15 cellular contexts compared by ENCODE assay signal in genomic region chr16:54921229-54921824, GRCh38. TPM values are rescaled to one million over a fixed set of nuclear protein-coding genes. Genes with fewer than 3 reads are reported as not detected.
DNase-seq lines count a peak whose midpoint lies in the region; ATAC-seq, FAIRE-seq and TF ChIP-seq lines count a peak whose summit lies in the region.
"Had no signal": no experiment of that assay in that cellular context is flagged by ENCODE, and none has a peak within 500 bp of the region (broad histone marks: within the 10 kb centered on the region; RNA-seq: fewer than 3 reads in every experiment).

No MANE protein-coding gene starts in this region.

- no peak overlapping the region for H3K4me2 ChIP-seq in neural cell (ENCODE audit: low read length)
- no peak overlapping the region for H3K4me2 ChIP-seq in GM23338

- no peak for TF ChIP-seq CTCF in neural cell (IDR thresholded peaks at IDR 0.05; ENCODE audit: poor library complexity, severe bottlenecking)
- TF ChIP-seq CTCF in GM23338 (conservative IDR thresholded peaks at IDR 0.05; ENCODE audit: low read depth in 2 of 2), result no peak

- no peak for FAIRE-seq in HTR-8/SVneo (lab: Jason Lieb, UNC)
- FAIRE-seq: D721Med had no signal

- H3K27ac Mint-ChIP-seq in GM23338, result no peak overlapping the region
- H3K27ac Mint-ChIP-seq: naive B cell, WTC11 had no signal

- H3K4me1 ChIP-seq in GM23338 (ENCODE audit: insufficient read depth), result no peaks in the 10 kb centered on the region
- H3K4me1 ChIP-seq: vagina had no signal

- H2AFZ ChIP-seq in neural cell (ENCODE audit: low read depth, low read length) (no peak overlapping the region), GM23338 (no peak overlapping the region)

- ATAC-seq in GM23338, result no peak
- ATAC-seq: stimulated activated naive CD8-positive, alpha-beta T cell treated with anti-CD3 and anti-CD28 coated beads, Interleukin-15, Interleukin-2, amounts not matched to agents 100 U/mL and 50 U/mL, for 24 hours; WTC11 had no signal

- H3K9me2 ChIP-seq in neural cell (ENCODE audit: insufficient read depth, low read length) (no peaks in the 10 kb centered on the region), GM23338 (ENCODE audit: insufficient read depth) (no peaks in the 10 kb centered on the region)

- H3K4me3 Mint-ChIP-seq in GM23338, result no peak overlapping the region
- H3K4me3 Mint-ChIP-seq: naive B cell, WTC11 had no signal

- peak; percentile 77 for TF ChIP-seq EP300 in neural cell (conservative IDR thresholded peaks at IDR 0.05; ENCODE audit: poor library complexity, severe bottlenecking)

- H3K36me3 Mint-ChIP-seq in GM23338 (ENCODE audit: low read depth), result no peaks in the 10 kb centered on the region
- H3K36me3 Mint-ChIP-seq: naive B cell, WTC11 had no signal

- no peaks in the 10 kb centered on the region for H3K4me1 Mint-ChIP-seq in GM23338
- H3K4me1 Mint-ChIP-seq: naive B cell, WTC11 had no signal

- no peaks in the 10 kb centered on the region for H3K9me3 ChIP-seq in neural cell (ENCODE audit: low read length)
- H3K9me3 ChIP-seq: vagina had no signal

- H3K36me3 ChIP-seq in neural cell (ENCODE audit: insufficient read depth, low read length) (no peaks in the 10 kb centered on the region), GM23338 (ENCODE audit: insufficient read depth) (no peaks in the 10 kb centered on the region)
- H3K36me3 ChIP-seq: vagina had no signal

- H3K4me3 ChIP-seq in neural cell (ENCODE audit: low read length) (no peak overlapping the region), GM23338 (no peak overlapping the region)
- H3K4me3 ChIP-seq: vagina had no signal

- no peaks in the 10 kb centered on the region for H4K20me1 ChIP-seq in neural cell (ENCODE audit: insufficient read depth)
- peaks cover 2% of the 10 kb centered on the region; the same call in 1 of the 2 replicates for H4K20me1 ChIP-seq in GM23338 (replicated peaks; ENCODE audit: insufficient read depth)

- H3K27me3 ChIP-seq in neural cell (ENCODE audit: insufficient read depth, low read depth, low read length), result peaks cover 67% of the 10 kb centered on the region
- H3K27me3 ChIP-seq in GM23338 (ENCODE audit: insufficient read depth), result peaks cover 23% of the 10 kb centered on the region
- H3K27me3 ChIP-seq: vagina had no signal

- H3K9me3 Mint-ChIP-seq in GM23338, result no peaks in the 10 kb centered on the region
- H3K9me3 Mint-ChIP-seq: naive B cell, WTC11 had no signal

- no peak overlapping the region for H3K9ac ChIP-seq in neural cell (ENCODE audit: low read length)

- H3K27ac ChIP-seq in neural cell (ENCODE audit: low read length) (no peak overlapping the region), GM23338 (ENCODE audit: low read depth) (no peak overlapping the region)
- H3K27ac ChIP-seq: vagina had no signal

- H3F3A ChIP-seq in neural cell (ENCODE audit: insufficient read depth, low read length, poor library complexity, severe bottlenecking), result no peaks in the 10 kb centered on the region
- no peaks in the 10 kb centered on the region for H3F3A ChIP-seq in GM23338 (replicated peaks; ENCODE audit: low read depth)

- DNase-seq in SIG-M5 treated with dmso at 0.1 percent for 504 hours (lab: John Stamatoyannopoulos, UW; ENCODE audit: unreplicated experiment), result peak; percentile 16
- no peak for DNase-seq in SIG-M5 (lab: John Stamatoyannopoulos, UW)
- peak; percentile 25 for DNase-seq in NCI-H1694 (lab: John Stamatoyannopoulos, UW)
- DNase-seq in SHP77 treated with DMSO at 0.1 percent for 48 hours (lab: John Stamatoyannopoulos, UW), result peak; percentile 96
- no peak for DNase-seq in HTR-8/SVneo (ENCODE audit: insufficient read length, low spot score)
- DNase-seq in DMS 273 (lab: John Stamatoyannopoulos, UW; ENCODE audit: unreplicated experiment), result no peak
- DNase-seq in GM23338 (ENCODE audit: low spot score), result no peak
- DNase-seq: kidney; naive B cell; stimulated activated naive CD8-positive, alpha-beta T cell treated with anti-CD3 and anti-CD28 coated beads, Interleukin-15, Interleukin-2, amounts not matched to agents 100 U/mL and 50 U/mL, for 24 hours had no signal

- no peaks in the 10 kb centered on the region for H3K79me2 ChIP-seq in neural cell (replicated peaks; ENCODE audit: insufficient read depth, low read length)
- 0 out of 2 replicates have a peak, but pooled peaks cover 2% of the 10 kb centered on the region for H3K79me2 ChIP-seq in GM23338 (replicated peaks; ENCODE audit: insufficient read depth)

- H3K27me3 Mint-ChIP-seq in GM23338 (ENCODE audit: insufficient read depth, low read depth, poor library complexity), result peaks cover 9% of the 10 kb centered on the region

- TF ChIP-seq RAD21 in neural cell (conservative IDR thresholded peaks at IDR 0.05), result no peak

TF ChIP-seq in neural cell, 6 proteins besides CTCF, POLR2A, EP300 and RAD21:
- TF ChIP-seq SMC3 (conservative IDR thresholded peaks at IDR 0.05; ENCODE audit: poor library complexity), result no peak
- TF ChIP-seq POLR2AphosphoS5 (IDR thresholded peaks at IDR 0.05), result peak; percentile 73

TF ChIP-seq in GM23338, 12 proteins besides CTCF, POLR2A, EP300 and RAD21 (continues in another document):
- no peak for TF ChIP-seq CREB1 (CRISPR knock-in tag; IDR thresholded peaks at IDR 0.05; ENCODE audit: low read depth)
- no peak for TF ChIP-seq JUNB (IDR thresholded peaks at IDR 0.05; ENCODE audit: unreplicated experiment)
- TF ChIP-seq ETS1 (IDR thresholded peaks at IDR 0.05), result no peak
- no peak for TF ChIP-seq ZNF462 (CRISPR knock-in tag; IDR thresholded peaks at IDR 0.05)
- no peak for TF ChIP-seq EZH2phosphoT487 (IDR thresholded peaks at IDR 0.05; ENCODE audit: unreplicated experiment)
- no peak for TF ChIP-seq NANOG (IDR thresholded peaks at IDR 0.05; ENCODE audit: borderline replicate concordance)

RNA-seq across cellular contexts. Expression of gene IRX5, which starts 9.3 kb away (rescaled TPM):
- polyA plus RNA-seq in neural cell (0.14 and 0.26 TPM in 2 replicates), GM23338 (2016; fragmentation: Nextera tagmentation; extraction: Ambion mirVana) (0.31 and 0.39 TPM in 2 replicates)
- not detected in 2 replicates for polyA minus RNA-seq in neural cell
- total RNA-seq in GM23338 (2014; rRNA removed; shearing (Covaris generic)), result 0.07 and 0.35 TPM in 2 replicates
- total RNA-seq: fibroblast of villous mesenchyme had no signal

Comparison
In these comparisons a context has a peak if more than half of its experiments do, and no peak if none do; other contexts are left out.
1. DNase-seq: peak in SIG-M5 treated with dmso at 0.1 percent for 504 hours (single experiment), NCI-H1694 (single experiment) and SHP77 treated with DMSO at 0.1 percent for 48 hours (single experiment); none in SIG-M5 (single experiment), HTR-8/SVneo (single experiment), DMS 273 (single experiment) and GM23338 (single experiment).